29 cellular contexts compared by ENCODE assay signal in the genomic region with DNA sequence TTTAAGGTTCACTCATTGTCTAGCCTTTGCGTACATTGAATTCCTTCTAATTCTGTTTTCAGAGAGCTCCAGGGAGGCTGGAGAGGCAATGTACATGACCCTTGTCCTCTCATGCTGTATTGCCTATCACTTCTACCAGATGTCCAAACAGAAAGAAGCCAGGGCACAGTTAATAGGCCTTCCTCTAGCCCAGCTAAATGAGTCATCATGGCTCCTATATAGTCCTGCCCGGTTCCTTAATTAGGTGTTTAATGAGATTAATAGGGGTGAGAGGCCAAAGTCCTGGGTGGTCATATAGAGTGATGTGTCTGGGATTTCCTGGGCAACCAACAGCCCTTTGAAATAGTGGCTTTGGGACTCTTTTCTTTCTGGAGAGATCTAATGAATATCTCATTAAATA.
"Had no signal": no experiment of that assay in that cellular context is flagged by ENCODE, and none has a peak within 500 bp of the region (broad histone marks: within the 10 kb centered on the region; RNA-seq: fewer than 3 reads in every experiment).

No MANE protein-coding gene starts in this region.

- ATAC-seq: effector memory CD8-positive, alpha-beta T cell; esophagus mucosa; foreskin keratinocyte; gastrocnemius medialis; gastroesophageal sphincter; heart left ventricle; heart right ventricle had no signal

- H3K4me1 Mint-ChIP-seq: endodermal cell had no signal

- H3K9me3 Mint-ChIP-seq: effector memory CD8-positive, alpha-beta T cell had no signal

- H3K4me3 ChIP-seq: colonic mucosa, coronary artery, dorsolateral prefrontal cortex, esophagus muscularis mucosa, esophagus squamous epithelium, gastrocnemius medialis, gastroesophageal sphincter, heart left ventricle, heart right ventricle had no signal

- H3K27ac Mint-ChIP-seq: dendritic cell treated with granulocyte-macrophage colony-stimulating factor and Interleukin-4, amounts not matched to agents 40 ng/mL and 50 ng/mL, for 4 days; effector memory CD8-positive, alpha-beta T cell; endodermal cell had no signal

- H3K27me3 Mint-ChIP-seq: dendritic cell treated with granulocyte-macrophage colony-stimulating factor and Interleukin-4, amounts not matched to agents 40 ng/mL and 50 ng/mL, for 4 days had no signal

- H3K9me3 ChIP-seq: colonic mucosa had no signal

- H3K4me3 Mint-ChIP-seq: dendritic cell treated with granulocyte-macrophage colony-stimulating factor and Interleukin-4, amounts not matched to agents 40 ng/mL and 50 ng/mL, for 4 days; effector memory CD8-positive, alpha-beta T cell; endodermal cell had no signal

- H3K4me1 ChIP-seq: colonic mucosa, esophagus muscularis mucosa, esophagus squamous epithelium, foreskin keratinocyte, gastrocnemius medialis, gastroesophageal sphincter, heart left ventricle, heart right ventricle had no signal

- H3K36me3 ChIP-seq: colonic mucosa, esophagus muscularis mucosa, esophagus squamous epithelium, gastrocnemius medialis, gastroesophageal sphincter, heart left ventricle had no signal

- H3K27ac ChIP-seq: colonic mucosa, coronary artery, dorsolateral prefrontal cortex, epithelial cell of prostate, esophagus muscularis mucosa, esophagus squamous epithelium, foreskin keratinocyte, gastrocnemius medialis, gastroesophageal sphincter, heart left ventricle, heart right ventricle had no signal

- DNase-seq: colonic mucosa; cortex of kidney; dermis blood vessel endothelial cell; dorsolateral prefrontal cortex; effector CD4-positive, alpha-beta T cell; effector CD8-positive, alpha-beta T cell; effector memory CD4-positive, alpha-beta T cell; effector memory CD8-positive, alpha-beta T cell; endodermal cell; erythroblast; esophagus squamous epithelium; foreskin fibroblast; foreskin keratinocyte; foreskin melanocyte; gastrocnemius medialis; glutamatergic neuron; head of caudate nucleus; heart left ventricle; heart right ventricle had no signal

- FAIRE-seq: colon, endometrium, endothelial cell of umbilical vein, frontal cortex had no signal

- H3K27me3 ChIP-seq: colonic mucosa, esophagus muscularis mucosa, gastrocnemius medialis, gastroesophageal sphincter, heart left ventricle, heart right ventricle had no signal
